Comparison of ENCODE assay signal across 9 cellular contexts in the genomic region with DNA sequence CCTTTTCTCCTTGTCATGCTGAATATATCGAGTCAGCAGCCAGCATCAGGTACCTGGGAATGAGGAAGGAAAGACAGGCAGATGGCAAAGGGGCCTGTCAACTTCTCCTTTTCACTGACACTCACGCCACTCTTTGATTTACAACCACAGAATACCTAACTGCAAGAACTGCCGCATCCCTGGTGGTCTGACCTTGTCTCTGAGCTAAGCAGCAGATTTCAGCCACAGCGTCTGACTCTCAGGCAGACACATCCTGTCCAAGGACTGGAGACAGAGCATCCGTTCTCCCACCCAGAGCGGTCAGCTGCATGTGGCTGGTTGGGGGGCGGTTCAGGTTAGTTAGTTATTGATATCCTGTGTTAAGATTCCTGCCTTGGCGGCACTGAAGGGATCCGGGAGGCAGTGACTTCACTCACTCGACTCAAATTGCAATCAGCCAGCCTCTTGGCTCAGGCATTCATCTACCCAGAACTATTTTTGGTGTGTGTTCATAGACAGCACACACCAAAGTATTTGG. TPM values are rescaled to one million over a fixed set of nuclear protein-coding genes. Genes with fewer than 3 reads are reported as not detected.
DNase-seq lines count a peak whose midpoint lies in the region; ATAC-seq and TF ChIP-seq lines count a peak whose summit lies in the region.
"Had no signal": no experiment of that assay in that cellular context is flagged by ENCODE, and none has a peak within 500 bp of the region (broad histone marks: within the 10 kb centered on the region; RNA-seq: fewer than 3 reads in every experiment).

No MANE protein-coding gene starts in this region.

- no peak for TF ChIP-seq EP300 in gastroesophageal sphincter (IDR thresholded peaks at IDR 0.05)

- TF ChIP-seq CTCF in OCI-LY1 (IDR thresholded peaks at IDR 0.05; ENCODE audit: low read length) (no peak), gastroesophageal sphincter (IDR thresholded peaks at IDR 0.05) (no peak), glutamatergic neuron (IDR thresholded peaks at IDR 0.05; ENCODE audit: partially characterized antibody, unreplicated experiment) (no peak), dorsolateral prefrontal cortex (IDR thresholded peaks at IDR 0.05 in 54 of 56, conservative IDR thresholded peaks at IDR 0.05 in 2 of 56; ENCODE audit: low read depth in 1 of 56, partially characterized antibody in 56 of 56) (no peak)

- no peak overlapping the region for H3K4me3 Mint-ChIP-seq in glutamatergic neuron (ENCODE audit: unreplicated experiment)

- no peak overlapping the region for H4K91ac ChIP-seq in mesenchymal stem cell (ENCODE audit: low read length)

- H3K9ac ChIP-seq in OCI-LY1 (ENCODE audit: low read length) (no peak overlapping the region), mesenchymal stem cell (ENCODE audit: low read length) (no peak overlapping the region)
- H3K9ac ChIP-seq: parathyroid adenoma had no signal

- H3K4me2 ChIP-seq in OCI-LY1 (ENCODE audit: low read length) (peak overlapping the region; percentile 43), mesenchymal stem cell (ENCODE audit: low read length, poor library complexity, severe bottlenecking) (no peak overlapping the region)

- H3K14ac ChIP-seq in mesenchymal stem cell (ENCODE audit: low read length in 2 of 2): no peak overlapping the region

- H3K79me1 ChIP-seq in mesenchymal stem cell (replicated peaks; ENCODE audit: low read length, poor library complexity, severe bottlenecking): peaks cover 2% of the 10 kb centered on the region

- H2AFZ ChIP-seq in OCI-LY1 (ENCODE audit: low read length): no peak overlapping the region
- H2AFZ ChIP-seq in mesenchymal stem cell (ENCODE audit: low read depth, low read length): no peak overlapping the region
- H2AFZ ChIP-seq: parathyroid adenoma had no signal

- no peaks in the 10 kb centered on the region for H3F3A ChIP-seq in OCI-LY1 (ENCODE audit: insufficient read depth, low read length)

- no peaks in the 10 kb centered on the region for H3K9me2 ChIP-seq in OCI-LY1 (ENCODE audit: low read depth, low read length)

- H3K4me1 ChIP-seq in OCI-LY1 (ENCODE audit: insufficient read depth, low read length, severe bottlenecking) (peaks cover 19% of the 10 kb centered on the region), mesenchymal stem cell (ENCODE audit: control insufficient read depth, insufficient read depth, low read depth, low read length) (peaks cover 12% of the 10 kb centered on the region), gastroesophageal sphincter (peaks cover 0 to 36% (median 6%) of the 10 kb centered on the region in 3 donors)
- H3K4me1 ChIP-seq: parathyroid adenoma had no signal

- no peak overlapping the region for H3K18ac ChIP-seq in mesenchymal stem cell (ENCODE audit: low read depth in 1 of 2, low read length in 2 of 2)

- DNase-seq in mesenchymal stem cell: peak; percentile 42
- no peak for DNase-seq in NCI-H446 (lab: John Stamatoyannopoulos, UW)
- no peak for DNase-seq in glutamatergic neuron
- DNase-seq in dorsolateral prefrontal cortex: no peak

- no peak overlapping the region for H3K27ac ChIP-seq in OCI-LY1 (ENCODE audit: low read depth, low read length, poor library complexity, severe bottlenecking)
- peak overlapping the region; percentile 91 for H3K27ac ChIP-seq in mesenchymal stem cell (ENCODE audit: low read length, poor library complexity, severe bottlenecking)
- H3K27ac ChIP-seq in gastroesophageal sphincter: no peak overlapping the region
- no peak overlapping the region for H3K27ac ChIP-seq in dorsolateral prefrontal cortex
- H3K27ac ChIP-seq: parathyroid adenoma had no signal

- intact Hi-C loops in dorsolateral prefrontal cortex (cut with DNase I): no loop called here

- no peak overlapping the region for H3K27ac Mint-ChIP-seq in glutamatergic neuron (ENCODE audit: unreplicated experiment)

- ATAC-seq in GM18508 (IDR thresholded peaks at IDR 0.05; ENCODE audit: insufficient read depth, unreplicated experiment) (peak; percentile 87), HG02763 (IDR thresholded peaks at IDR 0.05; ENCODE audit: unreplicated experiment) (peak; percentile 89), gastroesophageal sphincter (no peak)

- no peak overlapping the region for H2AK5ac ChIP-seq in mesenchymal stem cell (ENCODE audit: low read length, severe bottlenecking)

- no peak for TF ChIP-seq POLR2A in gastroesophageal sphincter (IDR thresholded peaks at IDR 0.05)

- H4K8ac ChIP-seq in mesenchymal stem cell (ENCODE audit: low read length): no peak overlapping the region

- 40% methylated on average over 9 of the region's 10 CpGs for WGBS in mesenchymal stem cell
- WGBS in gastroesophageal sphincter (ENCODE audit: low coverage in 1 of 2), 2 donors: 39% methylated on average over 4 of the region's 10 CpGs; no CpG with 5 or more reads in 1 of the 2 donors

- no peaks in the 10 kb centered on the region for H3K36me3 Mint-ChIP-seq in glutamatergic neuron (ENCODE audit: unreplicated experiment)

- no peaks in the 10 kb centered on the region for H4K20me1 ChIP-seq in OCI-LY1 (ENCODE audit: insufficient read depth, low read length)

- H3K4me3 ChIP-seq in OCI-LY1 (ENCODE audit: low read depth, low read length, poor library complexity, severe bottlenecking) (no peak overlapping the region), mesenchymal stem cell (ENCODE audit: insufficient read depth in 1 of 2, low read depth in 1 of 2, low read length in 2 of 2) (no peak overlapping the region), gastroesophageal sphincter (no peak overlapping the region), dorsolateral prefrontal cortex (no peak overlapping the region)

- no peaks in the 10 kb centered on the region for H3K79me2 ChIP-seq in OCI-LY1 (ENCODE audit: insufficient read depth, low read length)
- H3K79me2 ChIP-seq: parathyroid adenoma had no signal

- no peaks in the 10 kb centered on the region for H3K27me3 ChIP-seq in OCI-LY1 (ENCODE audit: insufficient read depth, low read length)
- no peaks in the 10 kb centered on the region for H3K27me3 ChIP-seq in mesenchymal stem cell (ENCODE audit: control insufficient read depth in 1 of 2, insufficient read depth in 1 of 2, low read length in 2 of 2)
- H3K27me3 ChIP-seq in gastroesophageal sphincter: no peaks in the 10 kb centered on the region
- peaks cover 0 to 4% (median 0%) of the 10 kb centered on the region in 45 donors for H3K27me3 ChIP-seq in dorsolateral prefrontal cortex

- no peak overlapping the region for H2BK120ac ChIP-seq in mesenchymal stem cell (ENCODE audit: low read depth, low read length)

- no peaks in the 10 kb centered on the region for H3K9me3 ChIP-seq in OCI-LY1 (ENCODE audit: low read length)
- no peaks in the 10 kb centered on the region for H3K9me3 ChIP-seq in mesenchymal stem cell (ENCODE audit: control insufficient read depth, low read length)
- H3K9me3 ChIP-seq in gastroesophageal sphincter: no peaks in the 10 kb centered on the region

- H2BK15ac ChIP-seq in mesenchymal stem cell (ENCODE audit: low read depth, poor library complexity, severe bottlenecking): no peak overlapping the region

- no peaks in the 10 kb centered on the region for H3K36me3 ChIP-seq in OCI-LY1 (ENCODE audit: insufficient read depth, low read length)
- no peaks in the 10 kb centered on the region for H3K36me3 ChIP-seq in mesenchymal stem cell (ENCODE audit: control insufficient read depth in 1 of 2, insufficient read depth in 2 of 2, low read depth in 1 of 2, low read length in 2 of 2)
- H3K36me3 ChIP-seq in gastroesophageal sphincter: no peaks in the 10 kb centered on the region

- no peaks in the 10 kb centered on the region for H3K9me3 Mint-ChIP-seq in glutamatergic neuron (ENCODE audit: unreplicated experiment)

- no peak overlapping the region for H3K23ac ChIP-seq in mesenchymal stem cell (ENCODE audit: low read length in 2 of 2)

- no peak overlapping the region for H3K4ac ChIP-seq in mesenchymal stem cell (ENCODE audit: low read depth in 1 of 2, low read length in 2 of 2)

- no peak overlapping the region for H2BK5ac ChIP-seq in mesenchymal stem cell (ENCODE audit: low read depth, low read length, poor library complexity, severe bottlenecking)

- H3K27me3 Mint-ChIP-seq in glutamatergic neuron (ENCODE audit: unreplicated experiment): peaks cover 2% of the 10 kb centered on the region

- H2BK12ac ChIP-seq in mesenchymal stem cell (ENCODE audit: low read length in 2 of 2): no peak overlapping the region

- no peaks in the 10 kb centered on the region for H3K4me1 Mint-ChIP-seq in glutamatergic neuron (ENCODE audit: low read depth, unreplicated experiment)

RNA-seq across cellular contexts. Expression of gene MAP1LC3B2, which starts 11.2 kb away (rescaled TPM):
- 0.32 TPM for polyA plus RNA-seq in mesenchymal stem cell (2013, experiment 1 of 2)
- polyA plus RNA-seq in mesenchymal stem cell (2013, experiment 2 of 2): 0.60 TPM
- total RNA-seq in gastroesophageal sphincter (1 to 10 TPM in 3 of 4 donors, not detected in 1; 1.1 to 1.8 (median 1.8) TPM), glutamatergic neuron (ENCODE audit: unreplicated experiment) (4.4 TPM), dorsolateral prefrontal cortex (10 to 100 TPM in 17 of 120 experiments, 1 to 10 TPM in 103; 1.7 to 16.3 (median 6.4) TPM)
